In the genomic region with DNA sequence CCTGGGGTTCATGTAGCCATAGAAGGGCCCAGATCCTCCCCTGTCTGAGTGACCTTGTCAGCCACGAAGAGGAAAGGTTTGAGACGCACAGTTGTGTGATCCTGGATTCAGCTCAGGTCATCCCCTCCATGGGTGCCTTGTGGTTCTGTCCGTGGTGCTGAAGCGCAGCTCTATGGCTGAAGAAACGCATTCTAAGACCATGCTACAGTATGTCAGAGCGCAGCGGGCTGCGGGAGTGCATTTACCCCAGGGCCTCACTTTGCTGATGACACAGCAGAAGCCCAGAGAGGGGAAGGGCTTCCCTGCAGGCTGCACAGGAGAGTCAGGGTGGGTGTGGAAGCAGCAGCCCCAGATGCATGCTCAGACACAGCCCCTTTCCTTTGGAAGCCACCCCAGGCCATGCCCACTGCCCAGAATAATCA, we compare ENCODE assay signal across 9 cellular contexts.
DNase-seq lines count a peak whose midpoint lies in the region; ATAC-seq and TF ChIP-seq lines count a peak whose summit lies in the region.
"Had no signal": no experiment of that assay in that cellular context is flagged by ENCODE, and none has a peak within 500 bp of the region (broad histone marks: within the 10 kb centered on the region; RNA-seq: fewer than 3 reads in every experiment).

No MANE protein-coding gene starts in this region.

- H3K4me1 Mint-ChIP-seq in activated T-cell treated with anti-CD3 and anti-CD28 coated beads, Interleukin-2, amount 50 U/mL, for 72 hours (ENCODE audit: low read depth): no peaks in the 10 kb centered on the region
- H3K4me1 Mint-ChIP-seq in stimulated activated memory B cell treated with anti-CD40 and anti-IgM and Interleukin-4, amounts not matched to agents 10 μg/mL and 1 μg/mL and 100 μg/mL, for 72 hours: no peaks in the 10 kb centered on the region

- peaks cover 4% of the 10 kb centered on the region for H3K27me3 ChIP-seq in foreskin keratinocyte

- no peaks in the 10 kb centered on the region for H3K27me3 Mint-ChIP-seq in activated T-cell treated with anti-CD3 and anti-CD28 coated beads, Interleukin-2, amount 50 U/mL, for 72 hours (ENCODE audit: low read depth)
- peaks cover 50% of the 10 kb centered on the region for H3K27me3 Mint-ChIP-seq in stimulated activated memory B cell treated with anti-CD40 and anti-IgM and Interleukin-4, amounts not matched to agents 10 μg/mL and 1 μg/mL and 100 μg/mL, for 72 hours

- peak; percentile 8 to 19 for DNase-seq in activated T-cell treated with anti-CD3 and anti-CD28 coated beads, Interleukin-2, amount 50 U/mL, for 72 hours
- no peak for DNase-seq in activated T-cell treated with anti-CD3 and anti-CD28 coated beads for 4 hours
- DNase-seq in RPMI8226: peak; percentile 59
- peak; percentile 6 to 35 for DNase-seq in foreskin keratinocyte
- DNase-seq in stromal cell of bone marrow (ENCODE audit: low read depth): peak; percentile 2
- DNase-seq in DMS114 treated with DMSO at 0.1 percent for 48 hours (lab: John Stamatoyannopoulos, UW; ENCODE audit: unreplicated experiment): no peak
- DNase-seq in T-helper 9 cell: no peak

- H3K4me1 ChIP-seq in foreskin keratinocyte: no peaks in the 10 kb centered on the region

- ATAC-seq in activated T-cell treated with anti-CD3 and anti-CD28 coated beads, Interleukin-2, amount 50 U/mL, for 72 hours (replicated peaks in 1 of 2): no peak
- peak; percentile 67 for ATAC-seq in foreskin keratinocyte
- ATAC-seq in stimulated activated memory B cell treated with anti-CD40 and anti-IgM and Interleukin-4, amounts not matched to agents 10 μg/mL and 1 μg/mL and 100 μg/mL, for 72 hours: no peak

- H3K27ac Mint-ChIP-seq in activated T-cell treated with anti-CD3 and anti-CD28 coated beads, Interleukin-2, amount 50 U/mL, for 72 hours: no peak overlapping the region
- no peak overlapping the region for H3K27ac Mint-ChIP-seq in stimulated activated memory B cell treated with anti-CD40 and anti-IgM and Interleukin-4, amounts not matched to agents 10 μg/mL and 1 μg/mL and 100 μg/mL, for 72 hours
- H3K27ac Mint-ChIP-seq: CD4-positive, alpha-beta T cell had no signal

- no peaks in the 10 kb centered on the region for H3K36me3 Mint-ChIP-seq in activated T-cell treated with anti-CD3 and anti-CD28 coated beads, Interleukin-2, amount 50 U/mL, for 72 hours (ENCODE audit: insufficient read depth in 2 of 2)
- no peaks in the 10 kb centered on the region for H3K36me3 Mint-ChIP-seq in stimulated activated memory B cell treated with anti-CD40 and anti-IgM and Interleukin-4, amounts not matched to agents 10 μg/mL and 1 μg/mL and 100 μg/mL, for 72 hours

- no peak overlapping the region for H3K27ac ChIP-seq in foreskin keratinocyte

- H3K9me3 Mint-ChIP-seq in activated T-cell treated with anti-CD3 and anti-CD28 coated beads, Interleukin-2, amount 50 U/mL, for 72 hours: no peaks in the 10 kb centered on the region
- H3K9me3 Mint-ChIP-seq in stimulated activated memory B cell treated with anti-CD40 and anti-IgM and Interleukin-4, amounts not matched to agents 10 μg/mL and 1 μg/mL and 100 μg/mL, for 72 hours: no peaks in the 10 kb centered on the region
- H3K9me3 Mint-ChIP-seq: CD4-positive, alpha-beta T cell had no signal

- H3K4me3 Mint-ChIP-seq in activated T-cell treated with anti-CD3 and anti-CD28 coated beads, Interleukin-2, amount 50 U/mL, for 72 hours: no peak overlapping the region
- no peak overlapping the region for H3K4me3 Mint-ChIP-seq in stimulated activated memory B cell treated with anti-CD40 and anti-IgM and Interleukin-4, amounts not matched to agents 10 μg/mL and 1 μg/mL and 100 μg/mL, for 72 hours
- H3K4me3 Mint-ChIP-seq: CD4-positive, alpha-beta T cell had no signal

- no peak for TF ChIP-seq CTCF in foreskin keratinocyte (conservative IDR thresholded peaks at IDR 0.05)

Comparison
In these comparisons a context has a peak if more than half of its experiments do, and no peak if none do; other contexts are left out.
1. DNase-seq: peak in activated T-cell treated with anti-CD3 and anti-CD28 coated beads, Interleukin-2, amount 50 U/mL, for 72 hours (2 of 2), RPMI8226 (single experiment), foreskin keratinocyte (2 of 2) and stromal cell of bone marrow (single experiment); none in activated T-cell treated with anti-CD3 and anti-CD28 coated beads for 4 hours (single experiment), DMS114 treated with DMSO at 0.1 percent for 48 hours (single experiment) and T-helper 9 cell (single experiment).